9 cellular contexts compared by ENCODE assay signal in genomic region chr4:40927108-40927507, GRCh38.
"Had no signal": no experiment of that assay in that cellular context is flagged by ENCODE, and none has a peak within 500 bp of the region (broad histone marks: within the 10 kb centered on the region; RNA-seq: fewer than 3 reads in every experiment).

No MANE protein-coding gene starts in this region.

- H3K4me1 ChIP-seq: testis had no signal

- H3K9me3 Mint-ChIP-seq: activated T-cell treated with anti-CD3 and anti-CD28 coated beads, Interleukin-2, amount 50 U/mL, for 4 hours; central memory CD8-positive, alpha-beta T cell; nephron had no signal

- H3K36me3 ChIP-seq: transverse colon had no signal

- H3K4me3 Mint-ChIP-seq: activated T-cell treated with anti-CD3 and anti-CD28 coated beads, Interleukin-2, amount 50 U/mL, for 4 hours; central memory CD8-positive, alpha-beta T cell; nephron; T-helper 17 cell had no signal

- DNase-seq: activated T-cell treated with anti-CD3 and anti-CD28 coated beads, Interleukin-2, amount 50 U/mL, for 4 hours; effector memory CD4-positive, alpha-beta T cell; T-helper 17 cell had no signal

- H3K4me3 ChIP-seq: coronary artery, dorsolateral prefrontal cortex, testis, transverse colon had no signal

- H3K27ac Mint-ChIP-seq: T-helper 17 cell had no signal

- H3K27ac ChIP-seq: coronary artery, testis, transverse colon had no signal

- H3K27me3 ChIP-seq: dorsolateral prefrontal cortex, testis, transverse colon had no signal

- H3K9me3 ChIP-seq: testis, transverse colon had no signal
